9 cellular contexts compared by ENCODE assay signal in genomic region chr11:126415669-126416420, GRCh38.
DNase-seq lines count a peak whose midpoint lies in the region; ATAC-seq and TF ChIP-seq lines count a peak whose summit lies in the region.
"Had no signal": no experiment of that assay in that cellular context is flagged by ENCODE, and none has a peak within 500 bp of the region (broad histone marks: within the 10 kb centered on the region; RNA-seq: fewer than 3 reads in every experiment).

No MANE protein-coding gene starts in this region.

- no peak for TF ChIP-seq CTCF in CD8-positive, alpha-beta T cell (IDR thresholded peaks at IDR 0.05)
- TF ChIP-seq CTCF in right atrium auricular region (IDR thresholded peaks at IDR 0.05) (no peak), prostate gland (IDR thresholded peaks at IDR 0.05) (no peak)

- H3K36me3 Mint-ChIP-seq in CD8-positive, alpha-beta T cell, result peaks cover 7% of the 10 kb centered on the region

- peak overlapping the region; percentile 82 for H3K9ac ChIP-seq in adipocyte (ENCODE audit: low read length)

- H3K9me3 Mint-ChIP-seq in CD8-positive, alpha-beta T cell, result no peaks in the 10 kb centered on the region

- no peaks in the 10 kb centered on the region for H3K9me3 ChIP-seq in CD8-positive, alpha-beta T cell (ENCODE audit: low read length)
- no peaks in the 10 kb centered on the region for H3K9me3 ChIP-seq in adipocyte (ENCODE audit: control insufficient read depth, low read length)
- H3K9me3 ChIP-seq in right atrium auricular region, result no peaks in the 10 kb centered on the region
- H3K9me3 ChIP-seq in prostate gland, result no peaks in the 10 kb centered on the region

- no peak for ATAC-seq in CD8-positive, alpha-beta T cell
- ATAC-seq in HG02852 (IDR thresholded peaks at IDR 0.05; ENCODE audit: unreplicated experiment) (no peak), GM21723 (IDR thresholded peaks at IDR 0.05; ENCODE audit: unreplicated experiment) (no peak)

- peaks cover 2% of the 10 kb centered on the region for H3K27me3 Mint-ChIP-seq in CD8-positive, alpha-beta T cell (ENCODE audit: low read depth)

- no peak overlapping the region for H3K27ac Mint-ChIP-seq in CD8-positive, alpha-beta T cell

- peaks cover 7% of the 10 kb centered on the region for H3K4me1 ChIP-seq in CD8-positive, alpha-beta T cell (ENCODE audit: insufficient read depth, low read length)
- H3K4me1 ChIP-seq in adipocyte (ENCODE audit: control insufficient read depth, insufficient read depth, low read length), result peaks cover 51% of the 10 kb centered on the region
- peaks cover 0 to 89% of the 10 kb centered on the region in 2 donors for H3K4me1 ChIP-seq in right atrium auricular region
- H3K4me1 ChIP-seq in prostate gland (replicated peaks), result peaks cover 4% of the 10 kb centered on the region

- peaks cover 12% of the 10 kb centered on the region for H3K4me1 Mint-ChIP-seq in CD8-positive, alpha-beta T cell (ENCODE audit: low read depth)

- no peak for DNase-seq in CD8-positive, alpha-beta T cell
- no peak for DNase-seq in adipocyte (ENCODE audit: low read depth)
- peak; percentile 92 for DNase-seq in right atrium auricular region (ENCODE audit: low spot score)
- no peak for DNase-seq in prostate gland (ENCODE audit: low spot score)
- no peak for DNase-seq in T-helper 9 cell
- no peak for DNase-seq in NCI-H2107 (lab: John Stamatoyannopoulos, UW)

- no peaks in the 10 kb centered on the region for H3K27me3 ChIP-seq in CD8-positive, alpha-beta T cell (ENCODE audit: insufficient read depth, low read length)
- H3K27me3 ChIP-seq in adipocyte (replicated peaks; ENCODE audit: control insufficient read depth, insufficient read depth, low read length) (no peaks in the 10 kb centered on the region), right atrium auricular region (no peaks in the 10 kb centered on the region), prostate gland (replicated peaks; ENCODE audit: insufficient read depth) (no peaks in the 10 kb centered on the region)

- CTCF ChIA-PET in CD8-positive, alpha-beta T cell (lab: Charles Lee), result interaction anchor here (0.7 to 0.8 kb wide), 2 partner anchors 105 to 106 kb away, joined by 3 read pairs; no protein-coding TSS in a partner anchor

- no peaks in the 10 kb centered on the region for H3K36me3 ChIP-seq in CD8-positive, alpha-beta T cell (ENCODE audit: insufficient read depth, low read length)
- H3K36me3 ChIP-seq in adipocyte (ENCODE audit: control insufficient read depth, insufficient read depth, low read length, severe bottlenecking), result peaks cover 15% of the 10 kb centered on the region
- H3K36me3 ChIP-seq in right atrium auricular region, result peaks cover 10% of the 10 kb centered on the region
- no peaks in the 10 kb centered on the region for H3K36me3 ChIP-seq in prostate gland

- no peak overlapping the region for H3K27ac ChIP-seq in CD8-positive, alpha-beta T cell (ENCODE audit: low read depth, low read length)
- peak overlapping the region; percentile 88 to 94 for H3K27ac ChIP-seq in right atrium auricular region
- H3K27ac ChIP-seq in prostate gland, result peak overlapping the region; percentile 69 to 78
- H3K27ac ChIP-seq: SK-N-MC had no signal

- POLR2A ChIA-PET in CD8-positive, alpha-beta T cell (lab: Charles Lee), result no interaction called here

- peak overlapping the region; percentile 71 for H3K4me3 Mint-ChIP-seq in CD8-positive, alpha-beta T cell

- H3K4me3 ChIP-seq in CD8-positive, alpha-beta T cell (ENCODE audit: low read depth, low read length), result peak overlapping the region; percentile 49
- H3K4me3 ChIP-seq in adipocyte (ENCODE audit: low read length) (peak overlapping the region; percentile 23), right atrium auricular region (peak overlapping the region in 1 of 2 donors; percentile 48), prostate gland (peak overlapping the region in 1 of 2 donors; percentile 29)
- H3K4me3 ChIP-seq: SK-N-MC had no signal

- intact Hi-C loops in CD8-positive, alpha-beta T cell (cut with DNase I, micrococcal nuclease), result loop anchor here in 1 of 2 experiments (2.0 to 10.0 kb wide), 2 partner anchors 101 to 205 kb away; partner anchors contain the start of genes FAM118B and RPUSD4
- intact Hi-C loops in prostate gland (cut with DNase I), result loop anchor here (5.0 kb wide), 2 partner anchors 59 to 99 kb away; partner anchors contain the start of gene ST3GAL4

- TF ChIP-seq POLR2A in prostate gland (IDR thresholded peaks at IDR 0.05), result no peak

- 55% methylated on average over 19 of the region's 19 CpGs for whole genome bisulfite sequencing in prostate gland
